34 cellular contexts compared by ENCODE assay signal in the genomic region with DNA sequence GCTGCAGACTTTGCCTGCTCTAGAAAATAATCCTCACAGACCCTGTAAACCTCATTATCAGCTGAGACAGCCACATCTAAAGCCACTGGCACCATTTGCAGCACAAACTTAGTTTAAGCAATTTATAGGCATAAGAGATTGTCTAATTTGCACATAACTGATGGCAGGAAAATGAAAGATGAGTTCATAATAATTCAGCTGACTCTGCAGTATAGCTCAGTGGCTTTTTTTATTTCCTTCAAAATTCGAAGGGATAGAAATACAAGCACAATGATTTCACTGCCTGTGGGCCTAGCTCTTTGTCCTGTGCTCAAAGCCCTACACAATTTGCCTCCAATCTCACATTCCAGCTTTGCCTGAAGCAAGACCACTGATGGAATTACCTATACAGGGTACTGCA.
"Had no signal": no experiment of that assay in that cellular context is flagged by ENCODE, and none has a peak within 500 bp of the region (broad histone marks: within the 10 kb centered on the region; RNA-seq: fewer than 3 reads in every experiment).

No MANE protein-coding gene starts in this region.

- DNase-seq: activated B cell treated with CpG ODN at 0.5 μM for 24 hours; activated CD4-positive, alpha-beta memory T cell treated with anti-CD3 and anti-CD28 coated beads for 36 hours; activated CD4-positive, alpha-beta T cell treated with anti-CD3 and anti-CD28 coated beads for 4 hours; activated CD4-positive, alpha-beta T cell treated with anti-CD3 and anti-CD28 coated beads, Interleukin-2, amount 10 ng/mL, durations not matched to agents 24 days and 14 days; activated CD4-positive, alpha-beta T cell treated with anti-CD3 and anti-CD28 coated beads, Interleukin-2, amount 50 U/mL, for 1 hour; activated CD4-positive, alpha-beta T cell treated with anti-CD3 and anti-CD28 coated beads, Interleukin-2, amount 50 U/mL, for 4 hours; activated CD4-positive, CD25-positive, alpha-beta regulatory T cell treated with anti-CD3 and anti-CD28 coated beads, Interleukin-2, amount 50 U/mL, for 72 hours; activated CD8-positive, alpha-beta memory T cell treated with anti-CD3 and anti-CD28 coated beads, Interleukin-2, amount 50 U/mL, for 4 hours; activated CD8-positive, alpha-beta T cell treated with anti-CD3 and anti-CD28 coated beads for 36 hours; activated effector memory CD4-positive, alpha-beta T cell treated with anti-CD3 and anti-CD28 coated beads, Interleukin-2, amount 50 U/mL, for 16 hours; activated gamma-delta T cell treated with Interleukin-2 at 50 U/mL for 16 hours; activated naive CD4-positive, alpha-beta T cell; activated naive CD4-positive, alpha-beta T cell treated with anti-CD3 and anti-CD28 coated beads for 36 hours; activated naive CD4-positive, alpha-beta T cell treated with anti-CD3 and anti-CD28 coated beads, Interleukin-2, amount 50 U/mL, for 16 hours; activated naive CD8-positive, alpha-beta T cell treated with anti-CD3 and anti-CD28 coated beads for 36 hours; activated T-cell treated with anti-CD3 and anti-CD28 coated beads for 4 hours; activated T-cell treated with anti-CD3 and anti-CD28 coated beads, Interleukin-2, amount 50 U/mL, for 1 hour; activated T-cell treated with anti-CD3 and anti-CD28 coated beads, Interleukin-2, amount 50 U/mL, for 4 hours; activated T-cell treated with anti-CD3 and anti-CD28 coated beads, Interleukin-2, amount 50 U/mL, for 72 hours; adrenal gland; amniotic stem cell; aorta; body of pancreas; brain microvascular endothelial cell; central memory CD4-positive, alpha-beta T cell; T-helper 2 cell; T-helper 9 cell had no signal

- H3K27ac ChIP-seq: adrenal gland, body of pancreas, brain microvascular endothelial cell, breast epithelium, VCaP had no signal

- FAIRE-seq: astrocyte, colon, TTC549 had no signal

- H3K4me1 ChIP-seq: adrenal gland, breast epithelium had no signal

- H3K4me3 ChIP-seq: adrenal gland, body of pancreas, breast epithelium had no signal

- H3K36me3 ChIP-seq: adrenal gland, brain microvascular endothelial cell, breast epithelium had no signal

- H3K9me3 ChIP-seq: adrenal gland, body of pancreas, breast epithelium had no signal

- ATAC-seq: activated CD8-positive, alpha-beta T cell treated with anti-CD3 and anti-CD28 coated beads for 36 hours; activated naive CD4-positive, alpha-beta T cell treated with anti-CD3 and anti-CD28 coated beads, Interleukin-2, amount 50 U/mL, for 72 hours; activated T-cell treated with anti-CD3 and anti-CD28 coated beads, Interleukin-2, amount 50 U/mL, for 4 hours; activated T-cell treated with anti-CD3 and anti-CD28 coated beads, Interleukin-2, amount 50 U/mL, for 72 hours; activated T-helper 17 cell treated with anti-CD3 and anti-CD28 coated beads, Interleukin-2, amount 50 U/mL, for 72 hours; body of pancreas had no signal

- H3K27me3 ChIP-seq: adrenal gland, body of pancreas, brain microvascular endothelial cell, breast epithelium had no signal
